8 cellular contexts compared by ENCODE assay signal in genomic region chr19:16088351-16088984, GRCh38. TPM values are rescaled to one million over a fixed set of nuclear protein-coding genes. Genes with fewer than 3 reads are reported as not detected.
DNase-seq lines count a peak whose midpoint lies in the region; ATAC-seq, FAIRE-seq and TF ChIP-seq lines count a peak whose summit lies in the region.

No MANE protein-coding gene starts in this region.

- WGBS in H1 (ENCODE audit: extremely low coverage in 1 of 2, insufficient coverage in 1 of 2, insufficient read length in 1 of 2, insufficient replicate concordance in 2 of 2, low coverage in 1 of 2, low lambda C conversion rate in 2 of 2, missing lambda C conversion rate in 1 of 2), 2 experiments = 91% methylated on average over 16 of the region's 16 CpGs; no CpG with 5 or more reads in 1 of the 2 experiments

- TF ChIP-seq EP300 in Ishikawa (IDR thresholded peaks at IDR 0.05; ENCODE audit: borderline replicate concordance) (peak; percentile 97), H1 (IDR thresholded peaks at IDR 0.05; ENCODE audit: borderline replicate concordance in 1 of 2, low read depth in 2 of 2, low read length in 2 of 2) (no peak)

- no peak overlapping the region for H3K14ac ChIP-seq in H1 (ENCODE audit: insufficient read length)

- H3K18ac ChIP-seq in H1 (ENCODE audit: extremely low read depth, low read length) = no peak overlapping the region

- no peak for ATAC-seq in naive thymus-derived CD8-positive, alpha-beta T cell
- ATAC-seq in HG03457 (IDR thresholded peaks at IDR 0.05; ENCODE audit: unreplicated experiment) (no peak), GM18867 (IDR thresholded peaks at IDR 0.05; ENCODE audit: unreplicated experiment) (no peak)

- H3K23me2 ChIP-seq in H1 (ENCODE audit: low read depth, low read length) = no peaks in the 10 kb centered on the region

- H3K9ac ChIP-seq in H1 (replicated peaks in 1 of 4; ENCODE audit: extremely low read depth in 1 of 4, low read depth in 3 of 4, low read length in 3 of 4) = no peak overlapping the region

- peaks cover 12 to 53% (median 34%) of the 10 kb centered on the region in 4 donors for H3K4me1 Mint-ChIP-seq in naive thymus-derived CD8-positive, alpha-beta T cell

- H2BK5ac ChIP-seq in H1 (ENCODE audit: low read depth, low read length) = no peak overlapping the region

- no peak overlapping the region for H3K56ac ChIP-seq in H1 (replicated peaks; ENCODE audit: insufficient read length, low read depth, low read length)

- no peaks in the 10 kb centered on the region for H3K4me1 ChIP-seq in H1 (replicated peaks in 1 of 4; ENCODE audit: control insufficient read depth in 3 of 4, insufficient read depth in 4 of 4, low read length in 3 of 4)

- H2BK120ac ChIP-seq in H1 (replicated peaks; ENCODE audit: low read depth, low read length) = no peak overlapping the region

- POLR2A ChIA-PET in H1 (lab: Charles Lee; ENCODE audit: partially characterized antibody) = interaction anchor here (0.6 to 37.0 kb wide), 4 partner anchors 7 to 393 kb away, joined by 4 to 582 read pairs (median 293); partner anchors contain the start of genes HSH2D, RAB8A and TPM4
- POLR2A ChIA-PET in naive thymus-derived CD8-positive, alpha-beta T cell (lab: Charles Lee) = interaction anchor here (0.6 to 5.3 kb wide), 5 partner anchors 8 to 22 kb away, joined by 3 to 61 read pairs (median 5); partner anchors contain the start of gene TPM4

- TF ChIP-seq POLR2A in H1 (IDR thresholded peaks at IDR 0.05; ENCODE audit: control extremely low read depth in 1 of 2, low read depth in 2 of 2, low read length in 2 of 2) = peak in 1 of 2 experiments; percentile 55; a peak in 1 of 3 replicates

- H2BK12ac ChIP-seq in H1 (ENCODE audit: low read depth, low read length) = no peak overlapping the region

- H3K27me3 Mint-ChIP-seq in naive thymus-derived CD8-positive, alpha-beta T cell = no peaks in the 10 kb centered on the region

- H3K27me3 ChIP-seq in H1 (replicated peaks in 1 of 4; ENCODE audit: control insufficient read depth in 3 of 4, extremely low read depth in 1 of 4, insufficient read depth in 3 of 4, low read length in 3 of 4) = no peaks in the 10 kb centered on the region

- TF ChIP-seq RAD21 in Ishikawa (IDR thresholded peaks at IDR 0.05; ENCODE audit: low read depth) (no peak), H1 (IDR thresholded peaks at IDR 0.05 in 1 of 2, conservative IDR thresholded peaks at IDR 0.05 in 1 of 2; ENCODE audit: low read depth in 2 of 2, low read length in 2 of 2) (no peak)

- DNase-seq in AG10803 (ENCODE audit: low read depth) = no peak
- no peak for DNase-seq in H1 (ENCODE audit: low read depth in 1 of 2, low spot score in 2 of 2)
- peak in 1 of 10 donors; percentile 8 for DNase-seq in naive thymus-derived CD8-positive, alpha-beta T cell
- no peak for DNase-seq in NAMALWA (ENCODE audit: low spot score)
- no peak for DNase-seq in NCI-H146 treated with DMSO at 0.1 percent for 48 hours (lab: John Stamatoyannopoulos, UW; ENCODE audit: unreplicated experiment)

- peaks cover 3% of the 10 kb centered on the region; the same call in 1 of the 2 replicates for H3K79me1 ChIP-seq in H1 (ENCODE audit: low read depth, low read length)

- H4K91ac ChIP-seq in H1 (replicated peaks; ENCODE audit: insufficient read length, low read length) = no peak overlapping the region

- H3K36me3 Mint-ChIP-seq in naive thymus-derived CD8-positive, alpha-beta T cell = peaks cover 0 to 95% (median 35%) of the 10 kb centered on the region in 3 donors

- peaks cover 51 to 99% (median 85%) of the 10 kb centered on the region in 4 experiments for H3K36me3 ChIP-seq in H1 (ENCODE audit: control insufficient read depth in 2 of 4, insufficient read depth in 4 of 4, low read length in 3 of 4)

- peaks cover 0 to 13% of the 10 kb centered on the region in 2 experiments for H4K20me1 ChIP-seq in H1 (replicated peaks in 1 of 2; ENCODE audit: control insufficient read depth in 1 of 2, insufficient read depth in 2 of 2, low read length in 2 of 2)

- H3K79me2 ChIP-seq in H1 (ENCODE audit: control insufficient read depth in 1 of 2, insufficient read depth in 2 of 2, low read length in 2 of 2) = peaks cover 0 to 9% of the 10 kb centered on the region in 2 experiments; a peak in 1 of 4 replicates

- H3K9me3 ChIP-seq in H1 (ENCODE audit: insufficient read depth in 2 of 2, low read depth in 1 of 2, low read length in 1 of 2) = no peaks in the 10 kb centered on the region

- no peak overlapping the region for H4K5ac ChIP-seq in H1 (ENCODE audit: insufficient read length, low read depth, low read length)

- H4K8ac ChIP-seq in H1 (ENCODE audit: extremely low read depth, insufficient read depth, low read length) = peak overlapping the region; percentile 29; the same call in 1 of the 2 replicates

- no peak overlapping the region for H2AFZ ChIP-seq in H1 (ENCODE audit: low read length)

- CTCF ChIA-PET in H1 (lab: Charles Lee; ENCODE audit: partially characterized antibody) = interaction anchor here (0.9 to 1.9 kb wide), 6 partner anchors 11 to 87 kb away, joined by 3 to 6 read pairs (median 4); partner anchors contain the start of gene RAB8A

- TF ChIP-seq CTCF in AG10803 (conservative IDR thresholded peaks at IDR 0.05; ENCODE audit: low read length) (peak; percentile 38), H1 (IDR thresholded peaks at IDR 0.05; ENCODE audit: control extremely low read depth in 1 of 3, insufficient read depth in 1 of 3, low read depth in 1 of 3, low read length in 3 of 3) (no peak)

- no peak overlapping the region for H2AK5ac ChIP-seq in H1 (ENCODE audit: low read depth, low read length)

- H3K23ac ChIP-seq in H1 (ENCODE audit: insufficient read length) = no peak overlapping the region

- H3K4ac ChIP-seq in H1 (replicated peaks; ENCODE audit: insufficient read length, low read depth, low read length) = no peak overlapping the region

- H3K27ac Mint-ChIP-seq in naive thymus-derived CD8-positive, alpha-beta T cell = peak overlapping the region in 6 of 10 donors; percentile 32 to 71 (median 62)

- H2BK20ac ChIP-seq in H1 (ENCODE audit: low read length) = no peak overlapping the region

- H3K27ac ChIP-seq in H1 (ENCODE audit: low read depth, low read length) = no peak overlapping the region

- no peak overlapping the region for H2BK15ac ChIP-seq in H1 (ENCODE audit: low read length)

- peak overlapping the region in 2 of 10 donors; percentile 18 to 40 for H3K4me3 Mint-ChIP-seq in naive thymus-derived CD8-positive, alpha-beta T cell

- no peak overlapping the region for H3K4me3 ChIP-seq in AG10803 (ENCODE audit: low read length)
- H3K4me3 ChIP-seq in H1 (ENCODE audit: extremely low read depth in 1 of 4, insufficient read depth in 2 of 4, low read depth in 3 of 4, low read length in 4 of 4) = no peak overlapping the region

- no peaks in the 10 kb centered on the region for H3K9me3 Mint-ChIP-seq in naive thymus-derived CD8-positive, alpha-beta T cell

- H3K4me2 ChIP-seq in H1 (ENCODE audit: insufficient read depth in 1 of 2, low read depth in 2 of 2, low read length in 2 of 2) = no peak overlapping the region

- FAIRE-seq in H1 (lab: Jason Lieb, UNC) = no peak

TF ChIP-seq in Ishikawa, 13 proteins besides CTCF, POLR2A, EP300 and RAD21 (continues in another document):
- TF ChIP-seq NFIC (IDR thresholded peaks at IDR 0.05) (peak; percentile 95), TCF12 (IDR thresholded peaks at IDR 0.05; ENCODE audit: low read depth) (peak; percentile 99), ZBTB7A (IDR thresholded peaks at IDR 0.05; ENCODE audit: low read depth) (no peak)

TF ChIP-seq in H1, 55 proteins besides CTCF, POLR2A, EP300 and RAD21 (continues in another document):
- TF ChIP-seq E2F6 (IDR thresholded peaks at IDR 0.05) = no peak

RNA-seq across cellular contexts. Expression of gene TPM4, which starts 12.2 kb away (rescaled TPM):
- 348 and 359 TPM in 2 replicates for total RNA-seq in H1 (2021; fragmentation: NEBNext Ultra II Directional; extraction: Animal tissue kit (Norgen Biotek cat#: 25700))
- polyA plus RNA-seq in H1 (2011; rRNA removed) = 119 and 160 TPM in 2 replicates
- polyA plus RNA-seq in H1 (2011; cell fraction: cytosol; rRNA removed) = 268 TPM
- polyA plus RNA-seq in H1 (2011; cell fraction: nucleus; rRNA removed) = 136 TPM
- polyA plus RNA-seq in H1 (2012, experiment 1 of 2) = 285 to 453 TPM (median 363 TPM) in 4 replicates
- 103 TPM for polyA plus RNA-seq in H1 (2012, experiment 2 of 2)
- polyA plus RNA-seq in H1 (2013, experiment 1 of 2) = 355 TPM
- polyA plus RNA-seq in H1 (2013, experiment 2 of 2) = 353 TPM
- 99.0 and 99.9 TPM in 2 replicates for polyA minus RNA-seq in H1 (2011; rRNA and poly(A)+ RNA removed)
- 150 TPM for polyA minus RNA-seq in H1 (2011; cell fraction: cytosol; rRNA and poly(A)+ RNA removed)
- 128 TPM for polyA minus RNA-seq in H1 (2011; cell fraction: nucleus; rRNA and poly(A)+ RNA removed)
- 10 to 100 TPM; 57.8 to 60.4 TPM for total RNA-seq in naive thymus-derived CD8-positive, alpha-beta T cell
- 10 to 100 TPM; 27.4 to 30.8 (median 29.3) TPM for polyA plus RNA-seq in naive thymus-derived CD8-positive, alpha-beta T cell

RNA-seq across cellular contexts. Expression of gene RAB8A, which starts 23.2 kb away (rescaled TPM):
- total RNA-seq in H1 (2021; fragmentation: NEBNext Ultra II Directional; extraction: Animal tissue kit (Norgen Biotek cat#: 25700)) = 90.1 and 97.0 TPM in 2 replicates
- 52.4 and 65.8 TPM in 2 replicates for polyA plus RNA-seq in H1 (2011; rRNA removed)
- 71.4 TPM for polyA plus RNA-seq in H1 (2011; cell fraction: cytosol; rRNA removed)
- 44.6 TPM for polyA plus RNA-seq in H1 (2011; cell fraction: nucleus; rRNA removed)
- 67.2 to 107 TPM (median 88.1 TPM) in 4 replicates for polyA plus RNA-seq in H1 (2012, experiment 1 of 2)
- polyA plus RNA-seq in H1 (2012, experiment 2 of 2) = 27.2 TPM
- 45.2 TPM for polyA plus RNA-seq in H1 (2013, experiment 1 of 2)
- polyA plus RNA-seq in H1 (2013, experiment 2 of 2) = 46.9 TPM
- polyA minus RNA-seq in H1 (2011; rRNA and poly(A)+ RNA removed) = 123 and 128 TPM in 2 replicates
- 77.6 TPM for polyA minus RNA-seq in H1 (2011; cell fraction: cytosol; rRNA and poly(A)+ RNA removed)
- 46.2 TPM for polyA minus RNA-seq in H1 (2011; cell fraction: nucleus; rRNA and poly(A)+ RNA removed)
- total RNA-seq in naive thymus-derived CD8-positive, alpha-beta T cell = 10 to 100 TPM; 66.5 to 88.3 TPM
- 10 to 100 TPM; 65.6 to 69.8 (median 66.1) TPM for polyA plus RNA-seq in naive thymus-derived CD8-positive, alpha-beta T cell

RNA-seq across cellular contexts. Expression of gene HSH2D, which starts 55.0 kb away (rescaled TPM):
- 0.67 and 0.75 TPM in 2 replicates for total RNA-seq in H1 (2021; fragmentation: NEBNext Ultra II Directional; extraction: Animal tissue kit (Norgen Biotek cat#: 25700))
- polyA plus RNA-seq in H1 (2011; rRNA removed) = 1.6 and 2.2 TPM in 2 replicates
- 2.0 TPM for polyA plus RNA-seq in H1 (2011; cell fraction: cytosol; rRNA removed)
- polyA plus RNA-seq in H1 (2011; cell fraction: nucleus; rRNA removed) = 2.4 TPM
- polyA plus RNA-seq in H1 (2012, experiment 1 of 2) = 0.88 to 1.6 TPM (median 1.2 TPM) in 4 replicates
- 0.80 TPM for polyA plus RNA-seq in H1 (2012, experiment 2 of 2)
- 1.5 TPM for polyA plus RNA-seq in H1 (2013, experiment 1 of 2)
- polyA plus RNA-seq in H1 (2013, experiment 2 of 2) = 1.0 TPM
- 0.61 and 1.0 TPM in 2 replicates for polyA minus RNA-seq in H1 (2011; rRNA and poly(A)+ RNA removed)
- 2.6 TPM for polyA minus RNA-seq in H1 (2011; cell fraction: cytosol; rRNA and poly(A)+ RNA removed)
- 1.2 TPM for polyA minus RNA-seq in H1 (2011; cell fraction: nucleus; rRNA and poly(A)+ RNA removed)
- 10 to 100 TPM; 20.5 to 25.2 TPM for total RNA-seq in naive thymus-derived CD8-positive, alpha-beta T cell
- 1 to 10 TPM; 6.5 to 9.8 (median 6.7) TPM for polyA plus RNA-seq in naive thymus-derived CD8-positive, alpha-beta T cell

Comparison
In these comparisons a context has a peak if more than half of its experiments do, and no peak if none do; other contexts are left out.
1. RNA of gene HSH2D, which starts 55.0 kb away (total RNA-seq): 20.5 to 25.2 TPM in naive thymus-derived CD8-positive, alpha-beta T cell; 0.67 to 0.75 TPM in H1; every median in the first group is over 10 times any median in the second.